In the genomic region with DNA sequence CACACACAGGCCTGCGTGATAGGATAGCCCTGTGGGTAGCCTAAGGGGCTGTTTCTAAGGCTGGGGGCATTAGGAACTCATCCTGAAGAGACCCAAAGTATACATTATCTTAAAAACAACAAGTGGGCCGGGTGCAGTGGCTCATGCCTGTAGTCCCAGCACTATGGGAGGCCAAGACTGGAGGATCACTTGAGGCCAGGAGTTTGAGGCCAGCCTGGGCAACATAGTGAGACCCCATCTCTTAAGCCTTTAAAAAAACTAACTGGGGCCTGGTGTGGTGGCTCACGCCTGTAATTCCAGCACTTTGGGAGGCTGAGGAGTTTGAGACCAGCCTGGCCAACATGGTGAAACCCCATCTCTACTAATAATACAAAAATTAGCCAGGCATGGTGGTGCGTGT, we compare ENCODE assay signal across 8 cellular contexts. TPM values are rescaled to one million over a fixed set of nuclear protein-coding genes. Genes with fewer than 3 reads are reported as not detected.
DNase-seq lines count a peak whose midpoint lies in the region; ATAC-seq, FAIRE-seq and TF ChIP-seq lines count a peak whose summit lies in the region.
"Not testable (repeated sequence)": the region's sequence is repeated elsewhere in the genome, so short reads cannot be mapped to it uniquely, and the experiment has no call there.
"Had no signal": no experiment of that assay in that cellular context is flagged by ENCODE, and none has a peak within 500 bp of the region (broad histone marks: within the 10 kb centered on the region; RNA-seq: fewer than 3 reads in every experiment).

No MANE protein-coding gene starts in this region.

- not testable (repeated sequence) for H4K91ac ChIP-seq in mesenchymal stem cell (ENCODE audit: low read length)

- H3K9ac ChIP-seq in KMS-11, result peak overlapping the region; percentile 19; the same call in 1 of the 2 replicates
- not testable (repeated sequence) for H3K9ac ChIP-seq in astrocyte (ENCODE audit: low read length); keratinocyte (ENCODE audit: control insufficient read depth, extremely low read depth, insufficient read depth, low read length); mesenchymal stem cell (ENCODE audit: low read length)

- H3K27me3 Mint-ChIP-seq in astrocyte (ENCODE audit: low read depth, unreplicated experiment), result not testable (repeated sequence)

- not testable (repeated sequence) for H3K23ac ChIP-seq in mesenchymal stem cell (ENCODE audit: low read length in 2 of 2)

- H3K36me3 Mint-ChIP-seq in astrocyte (ENCODE audit: low read depth, unreplicated experiment), result not testable (repeated sequence)

- not testable (repeated sequence) for H4K8ac ChIP-seq in mesenchymal stem cell (ENCODE audit: low read length)

- H3K18ac ChIP-seq in mesenchymal stem cell (ENCODE audit: low read depth in 1 of 2, low read length in 2 of 2), result not testable (repeated sequence)

- not testable (repeated sequence) for H3K79me2 ChIP-seq in KMS-11 (ENCODE audit: insufficient read depth, low read depth); astrocyte (ENCODE audit: insufficient read depth, low read length); keratinocyte (ENCODE audit: control insufficient read depth, insufficient read depth, low read length); osteoblast (ENCODE audit: insufficient read depth, low read length)

- H2BK120ac ChIP-seq in mesenchymal stem cell (ENCODE audit: low read depth, low read length), result not testable (repeated sequence)

- dilution Hi-C loops in keratinocyte (cut with MboI; ENCODE audit: extremely low pct_ligation_motif_present, low sequenced_read_pairs), result not testable (repeated sequence)

- TF ChIP-seq CTCF in KMS-11 (conservative IDR thresholded peaks at IDR 0.05; ENCODE audit: low read depth, low read length); RWPE2 (IDR thresholded peaks at IDR 0.05; ENCODE audit: poor library complexity, severe bottlenecking); astrocyte (IDR thresholded peaks at IDR 0.05; ENCODE audit: insufficient read depth, low read depth, low read length); keratinocyte (optimal IDR thresholded peaks at IDR 0.05 in 1 of 3, IDR thresholded peaks at IDR 0.05 in 1 of 3, conservative IDR thresholded peaks at IDR 0.05 in 1 of 3; ENCODE audit: extremely low read depth in 1 of 3, insufficient read depth in 2 of 3, low read length in 3 of 3); osteoblast (IDR thresholded peaks at IDR 0.05; ENCODE audit: extremely low read depth, low read depth, low read length): not testable (repeated sequence)

- H4K20me1 ChIP-seq in KMS-11 (ENCODE audit: insufficient read depth); astrocyte (ENCODE audit: insufficient read depth, low read length); keratinocyte (ENCODE audit: control insufficient read depth, extremely low read depth, insufficient read depth, low read length); osteoblast (ENCODE audit: insufficient read depth, low read length): not testable (repeated sequence)

- H3K27ac ChIP-seq in KMS-11, result peak overlapping the region; percentile 75
- peak overlapping the region; percentile 99 for H3K27ac ChIP-seq in RWPE2 (ENCODE audit: poor library complexity, severe bottlenecking)
- not testable (repeated sequence) for H3K27ac ChIP-seq in astrocyte (ENCODE audit: low read depth, low read length); mesenchymal stem cell (ENCODE audit: low read length, poor library complexity, severe bottlenecking); osteoblast (ENCODE audit: low read depth, low read length)
- peak overlapping the region; percentile 36 for H3K27ac ChIP-seq in keratinocyte (ENCODE audit: control insufficient read depth, insufficient read depth, low read length)

- peaks cover 52% of the 10 kb centered on the region for H3K4me1 ChIP-seq in KMS-11 (ENCODE audit: low read depth, poor library complexity, severe bottlenecking)
- H3K4me1 ChIP-seq in RWPE2 (ENCODE audit: insufficient read depth, poor library complexity, severe bottlenecking), result peaks cover 37% of the 10 kb centered on the region
- peaks cover 23% of the 10 kb centered on the region for H3K4me1 ChIP-seq in astrocyte (ENCODE audit: insufficient read depth, low read length)
- H3K4me1 ChIP-seq in keratinocyte (ENCODE audit: control insufficient read depth, extremely low read depth, insufficient read depth, low read length), result peaks cover 40% of the 10 kb centered on the region
- peaks cover 15% of the 10 kb centered on the region for H3K4me1 ChIP-seq in mesenchymal stem cell (ENCODE audit: control insufficient read depth, insufficient read depth, low read depth, low read length)
- H3K4me1 ChIP-seq in osteoblast (ENCODE audit: insufficient read depth, low read length), result peaks cover 18% of the 10 kb centered on the region

- not testable (repeated sequence) for H3K9me3 Mint-ChIP-seq in astrocyte (ENCODE audit: unreplicated experiment)

- H2BK15ac ChIP-seq in mesenchymal stem cell (ENCODE audit: low read depth, poor library complexity, severe bottlenecking), result not testable (repeated sequence)

- not testable (repeated sequence) for H3K4me3 ChIP-seq in KMS-11 (IDR thresholded peaks at IDR 0.05; ENCODE audit: insufficient read depth, low read depth, low read length); RWPE2 (ENCODE audit: severe bottlenecking); astrocyte (ENCODE audit: insufficient read depth, low read depth, low read length); keratinocyte (ENCODE audit: control insufficient read depth in 2 of 3, extremely low read depth in 1 of 3, insufficient read depth in 2 of 3, low read depth in 1 of 3, low read length in 3 of 3); mesenchymal stem cell (ENCODE audit: insufficient read depth in 1 of 2, low read depth in 1 of 2, low read length in 2 of 2); osteoblast (ENCODE audit: insufficient read depth, low read length)

- H2AFZ ChIP-seq in KMS-11 (ENCODE audit: low read depth), result 0 out of 2 replicates have a peak overlapping the region, but pooled peaks have one; percentile 5
- H2AFZ ChIP-seq in astrocyte (ENCODE audit: low read depth, low read length); keratinocyte (ENCODE audit: control insufficient read depth, low read length); mesenchymal stem cell (ENCODE audit: low read depth, low read length); osteoblast (ENCODE audit: low read length): not testable (repeated sequence)

- not testable (repeated sequence) for DNase-seq in RWPE2 (ENCODE audit: low spot score); astrocyte (ENCODE audit: low read depth); keratinocyte (ENCODE audit: low read depth, low spot score); mesenchymal stem cell
- peak; percentile 21 for DNase-seq in osteoblast (ENCODE audit: insufficient read length, low spot score, missing footprints)

- ATAC-seq in RWPE2 (ENCODE audit: low read depth), result not testable (repeated sequence)

- H2AK5ac ChIP-seq in mesenchymal stem cell (ENCODE audit: low read length, severe bottlenecking), result peak overlapping the region; percentile 77

- H3K14ac ChIP-seq in mesenchymal stem cell (ENCODE audit: low read length in 2 of 2), result not testable (repeated sequence)

- 97% methylated on average over 3 of the region's 4 CpGs for WGBS in mesenchymal stem cell

- H2BK12ac ChIP-seq in mesenchymal stem cell (ENCODE audit: low read length in 2 of 2), result not testable (repeated sequence)

- not testable (repeated sequence) for H3K27me3 ChIP-seq in KMS-11 (ENCODE audit: insufficient read depth, low read depth); RWPE2 (ENCODE audit: insufficient read depth, poor library complexity, severe bottlenecking); astrocyte (ENCODE audit: insufficient read depth, low read length); keratinocyte (ENCODE audit: control insufficient read depth, extremely low read depth, insufficient read depth, low read length); mesenchymal stem cell (ENCODE audit: control insufficient read depth in 1 of 2, insufficient read depth in 1 of 2, low read length in 2 of 2); osteoblast (ENCODE audit: insufficient read depth, low read length)

- H3K9me3 ChIP-seq in RWPE2 (ENCODE audit: severe bottlenecking); astrocyte (ENCODE audit: insufficient read depth, low read depth, low read length); keratinocyte (ENCODE audit: control insufficient read depth, low read depth, low read length); mesenchymal stem cell (ENCODE audit: control insufficient read depth, low read length); osteoblast (ENCODE audit: low read depth, low read length): not testable (repeated sequence)

- not testable (repeated sequence) for FAIRE-seq in astrocyte (lab: Jason Lieb, UNC); keratinocyte (lab: Jason Lieb, UNC)

- not testable (repeated sequence) for H2BK5ac ChIP-seq in mesenchymal stem cell (ENCODE audit: low read depth, low read length, poor library complexity, severe bottlenecking)

- H3K36me3 ChIP-seq in KMS-11 (ENCODE audit: insufficient read depth); RWPE2 (ENCODE audit: low read depth); astrocyte (ENCODE audit: insufficient read depth, low read length); keratinocyte (ENCODE audit: control insufficient read depth in 2 of 2, extremely low read depth in 1 of 2, insufficient read depth in 2 of 2, low read length in 2 of 2); mesenchymal stem cell (ENCODE audit: control insufficient read depth in 1 of 2, insufficient read depth in 2 of 2, low read depth in 1 of 2, low read length in 2 of 2); osteoblast (ENCODE audit: insufficient read depth, low read length): not testable (repeated sequence)

- not testable (repeated sequence) for H3K4me3 Mint-ChIP-seq in astrocyte (ENCODE audit: unreplicated experiment)

- not testable (repeated sequence) for H3K9me1 ChIP-seq in keratinocyte (ENCODE audit: control insufficient read depth, extremely low read depth, insufficient read depth, low read length)

- not testable (repeated sequence) for H3K79me1 ChIP-seq in mesenchymal stem cell (replicated peaks; ENCODE audit: low read length, poor library complexity, severe bottlenecking)

- peak overlapping the region; percentile 66 for H3K4me2 ChIP-seq in KMS-11
- not testable (repeated sequence) for H3K4me2 ChIP-seq in astrocyte (ENCODE audit: low read length); keratinocyte (ENCODE audit: control insufficient read depth, extremely low read depth, insufficient read depth, low read depth, low read length); mesenchymal stem cell (ENCODE audit: low read length, poor library complexity, severe bottlenecking); osteoblast (ENCODE audit: insufficient read depth, low read length)

- not testable (repeated sequence) for H3K4ac ChIP-seq in mesenchymal stem cell (ENCODE audit: low read depth in 1 of 2, low read length in 2 of 2)

- H3K4me1 Mint-ChIP-seq in astrocyte (ENCODE audit: low read depth, unreplicated experiment), result peaks cover 18% of the 10 kb centered on the region

- H3K27ac Mint-ChIP-seq in astrocyte (ENCODE audit: unreplicated experiment), result peak overlapping the region; percentile 66

RNA-seq across cellular contexts. Expression of gene ZP3, which starts 0.8 kb away (rescaled TPM):
- total RNA-seq in astrocyte, result 1.4 and 2.6 TPM in 2 replicates
- polyA plus RNA-seq in keratinocyte, result 6.9 to 13.6 TPM (median 7.7 TPM) in 3 replicates
- 6.0 TPM for polyA plus RNA-seq in keratinocyte (2011; ENCODE audit: low read depth)
- 12.2 and 16.7 TPM in 2 replicates for polyA plus RNA-seq in keratinocyte (2011; cell fraction: cytosol; rRNA removed)
- 7.9 and 10.3 TPM in 2 replicates for polyA plus RNA-seq in keratinocyte (2011; cell fraction: nucleus; rRNA removed)
- polyA plus RNA-seq in keratinocyte (2012; ENCODE audit: low replicate concordance), result 13.7 and 24.8 TPM in 2 replicates
- 22.5 to 25.0 TPM (median 24.6 TPM) in 3 replicates for polyA minus RNA-seq in keratinocyte
- 14.0 TPM for polyA minus RNA-seq in keratinocyte (2011; cell fraction: cytosol; rRNA and poly(A)+ RNA removed)
- polyA minus RNA-seq in keratinocyte (2011; cell fraction: nucleus; rRNA and poly(A)+ RNA removed), result 4.6 and 5.6 TPM in 2 replicates
- 1.9 TPM for polyA plus RNA-seq in mesenchymal stem cell (2013, experiment 1 of 2)
- 4.6 TPM for polyA plus RNA-seq in mesenchymal stem cell (2013, experiment 2 of 2)
- total RNA-seq in osteoblast, result 3.5 and 6.2 TPM in 2 replicates

RNA-seq across cellular contexts. Expression of gene SSC4D, which starts 16.1 kb away (rescaled TPM):
- total RNA-seq in astrocyte (6.0 and 7.4 TPM in 2 replicates), osteoblast (0.88 and 1.1 TPM in 2 replicates)
- 0.98 to 1.6 TPM (median 1.1 TPM) in 3 replicates for polyA plus RNA-seq in keratinocyte
- not detected for polyA plus RNA-seq in keratinocyte (2011; ENCODE audit: low read depth)
- 0.83 and 1.2 TPM in 2 replicates for polyA plus RNA-seq in keratinocyte (2011; cell fraction: cytosol; rRNA removed)
- polyA plus RNA-seq in keratinocyte (2011; cell fraction: nucleus; rRNA removed), result 1.6 and 2.0 TPM in 2 replicates
- polyA plus RNA-seq in keratinocyte (2012; ENCODE audit: low replicate concordance), result 0.76 and 0.88 TPM in 2 replicates
- 0.13 to 0.73 TPM (median 0.48 TPM) in 3 replicates for polyA minus RNA-seq in keratinocyte
- not detected for polyA minus RNA-seq in keratinocyte (2011; cell fraction: cytosol; rRNA and poly(A)+ RNA removed)
- 0.39 and 0.53 TPM in 2 replicates for polyA minus RNA-seq in keratinocyte (2011; cell fraction: nucleus; rRNA and poly(A)+ RNA removed)
- polyA plus RNA-seq in mesenchymal stem cell (2013, experiment 1 of 2), result 0.46 TPM
- 0.49 TPM for polyA plus RNA-seq in mesenchymal stem cell (2013, experiment 2 of 2)
- total RNA-seq: CD4-positive, CD25-positive, alpha-beta regulatory T cell; CD8-positive, alpha-beta T cell had no signal

RNA-seq across cellular contexts. Expression of gene DTX2, which starts 36.0 kb away (rescaled TPM):
- 19.7 and 22.0 TPM in 2 replicates for total RNA-seq in astrocyte
- 15.1 to 25.6 TPM (median 22.4 TPM) in 3 replicates for polyA plus RNA-seq in keratinocyte
- polyA plus RNA-seq in keratinocyte (2011; ENCODE audit: low read depth), result 18.1 TPM
- polyA plus RNA-seq in keratinocyte (2011; cell fraction: cytosol; rRNA removed), result 17.9 and 29.8 TPM in 2 replicates
- polyA plus RNA-seq in keratinocyte (2011; cell fraction: nucleus; rRNA removed), result 63.6 and 98.0 TPM in 2 replicates
- 28.4 and 35.3 TPM in 2 replicates for polyA plus RNA-seq in keratinocyte (2012; ENCODE audit: low replicate concordance)
- 25.7 to 126 TPM (median 28.5 TPM) in 3 replicates for polyA minus RNA-seq in keratinocyte
- 62.7 TPM for polyA minus RNA-seq in keratinocyte (2011; cell fraction: cytosol; rRNA and poly(A)+ RNA removed)
- 48.5 and 64.7 TPM in 2 replicates for polyA minus RNA-seq in keratinocyte (2011; cell fraction: nucleus; rRNA and poly(A)+ RNA removed)
- polyA plus RNA-seq in mesenchymal stem cell (2013, experiment 1 of 2), result 12.6 TPM
- 12.4 TPM for polyA plus RNA-seq in mesenchymal stem cell (2013, experiment 2 of 2)
- total RNA-seq in osteoblast, result 11.5 and 14.5 TPM in 2 replicates
